In the genomic region with DNA sequence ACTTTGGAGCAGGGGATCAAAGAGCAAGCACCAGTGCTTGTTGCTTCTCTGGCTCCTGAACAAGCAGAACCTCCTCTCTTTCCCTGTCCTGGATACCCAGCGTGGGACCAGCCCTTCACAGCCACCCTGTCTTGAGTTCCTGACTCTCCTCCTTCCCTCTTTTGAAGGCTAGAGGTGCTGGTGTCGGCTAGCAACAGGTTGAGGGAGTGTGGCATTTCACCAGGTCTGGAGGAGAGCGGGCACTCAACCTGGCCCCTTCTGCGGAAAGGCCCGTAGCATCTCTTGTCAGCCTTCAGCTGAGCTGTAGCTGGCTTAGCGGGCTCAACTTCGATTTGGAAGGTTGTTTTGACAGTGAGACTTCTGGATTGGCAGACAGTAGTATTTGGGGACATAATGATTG, we compare ENCODE assay signal across 1 cellular context.
TF ChIP-seq lines count a peak whose summit lies in the region.

No MANE protein-coding gene starts in this region.

TF ChIP-seq in HepG2, 621 proteins besides CTCF, POLR2A, EP300 and RAD21:
- TF ChIP-seq STAT5B (CRISPR knock-in tag; IDR thresholded peaks at IDR 0.05) (no peak), REXO4 (CRISPR knock-in tag; IDR thresholded peaks at IDR 0.05; ENCODE audit: borderline replicate concordance) (no peak), MZF1 (CRISPR knock-in tag; IDR thresholded peaks at IDR 0.05; ENCODE audit: borderline replicate concordance) (no peak), NCOA5 (CRISPR knock-in tag; IDR thresholded peaks at IDR 0.05) (no peak), ARID2 (CRISPR knock-in tag; IDR thresholded peaks at IDR 0.05; ENCODE audit: borderline replicate concordance) (no peak)
- TF ChIP-seq, protein P1, sequence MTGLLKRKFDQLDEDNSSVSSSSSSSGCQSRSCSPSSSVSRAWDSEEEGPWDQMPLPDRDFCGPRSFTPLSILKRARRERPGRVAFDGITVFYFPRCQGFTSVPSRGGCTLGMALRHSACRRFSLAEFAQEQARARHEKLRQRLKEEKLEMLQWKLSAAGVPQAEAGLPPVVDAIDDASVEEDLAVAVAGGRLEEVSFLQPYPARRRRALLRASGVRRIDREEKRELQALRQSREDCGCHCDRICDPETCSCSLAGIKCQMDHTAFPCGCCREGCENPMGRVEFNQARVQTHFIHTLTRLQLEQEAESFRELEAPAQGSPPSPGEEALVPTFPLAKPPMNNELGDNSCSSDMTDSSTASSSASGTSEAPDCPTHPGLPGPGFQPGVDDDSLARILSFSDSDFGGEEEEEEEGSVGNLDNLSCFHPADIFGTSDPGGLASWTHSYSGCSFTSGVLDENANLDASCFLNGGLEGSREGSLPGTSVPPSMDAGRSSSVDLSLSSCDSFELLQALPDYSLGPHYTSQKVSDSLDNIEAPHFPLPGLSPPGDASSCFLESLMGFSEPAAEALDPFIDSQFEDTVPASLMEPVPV (CRISPR knock-in tag; IDR thresholded peaks at IDR 0.05): no peak
- TF ChIP-seq, protein P2, sequence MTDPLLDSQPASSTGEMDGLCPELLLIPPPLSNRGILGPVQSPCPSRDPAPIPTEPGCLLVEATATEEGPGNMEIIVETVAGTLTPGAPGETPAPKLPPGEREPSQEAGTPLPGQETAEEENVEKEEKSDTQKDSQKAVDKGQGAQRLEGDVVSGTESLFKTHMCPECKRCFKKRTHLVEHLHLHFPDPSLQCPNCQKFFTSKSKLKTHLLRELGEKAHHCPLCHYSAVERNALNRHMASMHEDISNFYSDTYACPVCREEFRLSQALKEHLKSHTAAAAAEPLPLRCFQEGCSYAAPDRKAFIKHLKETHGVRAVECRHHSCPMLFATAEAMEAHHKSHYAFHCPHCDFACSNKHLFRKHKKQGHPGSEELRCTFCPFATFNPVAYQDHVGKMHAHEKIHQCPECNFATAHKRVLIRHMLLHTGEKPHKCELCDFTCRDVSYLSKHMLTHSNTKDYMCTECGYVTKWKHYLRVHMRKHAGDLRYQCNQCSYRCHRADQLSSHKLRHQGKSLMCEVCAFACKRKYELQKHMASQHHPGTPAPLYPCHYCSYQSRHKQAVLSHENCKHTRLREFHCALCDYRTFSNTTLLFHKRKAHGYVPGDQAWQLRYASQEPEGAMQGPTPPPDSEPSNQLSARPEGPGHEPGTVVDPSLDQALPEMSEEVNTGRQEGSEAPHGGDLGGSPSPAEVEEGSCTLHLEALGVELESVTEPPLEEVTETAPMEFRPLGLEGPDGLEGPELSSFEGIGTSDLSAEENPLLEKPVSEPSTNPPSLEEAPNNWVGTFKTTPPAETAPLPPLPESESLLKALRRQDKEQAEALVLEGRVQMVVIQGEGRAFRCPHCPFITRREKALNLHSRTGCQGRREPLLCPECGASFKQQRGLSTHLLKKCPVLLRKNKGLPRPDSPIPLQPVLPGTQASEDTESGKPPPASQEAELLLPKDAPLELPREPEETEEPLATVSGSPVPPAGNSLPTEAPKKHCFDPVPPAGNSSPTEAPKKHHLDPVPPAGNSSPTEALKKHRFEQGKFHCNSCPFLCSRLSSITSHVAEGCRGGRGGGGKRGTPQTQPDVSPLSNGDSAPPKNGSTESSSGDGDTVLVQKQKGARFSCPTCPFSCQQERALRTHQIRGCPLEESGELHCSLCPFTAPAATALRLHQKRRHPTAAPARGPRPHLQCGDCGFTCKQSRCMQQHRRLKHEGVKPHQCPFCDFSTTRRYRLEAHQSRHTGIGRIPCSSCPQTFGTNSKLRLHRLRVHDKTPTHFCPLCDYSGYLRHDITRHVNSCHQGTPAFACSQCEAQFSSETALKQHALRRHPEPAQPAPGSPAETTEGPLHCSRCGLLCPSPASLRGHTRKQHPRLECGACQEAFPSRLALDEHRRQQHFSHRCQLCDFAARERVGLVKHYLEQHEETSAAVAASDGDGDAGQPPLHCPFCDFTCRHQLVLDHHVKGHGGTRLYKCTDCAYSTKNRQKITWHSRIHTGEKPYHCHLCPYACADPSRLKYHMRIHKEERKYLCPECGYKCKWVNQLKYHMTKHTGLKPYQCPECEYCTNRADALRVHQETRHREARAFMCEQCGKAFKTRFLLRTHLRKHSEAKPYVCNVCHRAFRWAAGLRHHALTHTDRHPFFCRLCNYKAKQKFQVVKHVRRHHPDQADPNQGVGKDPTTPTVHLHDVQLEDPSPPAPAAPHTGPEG (CRISPR knock-in tag; IDR thresholded peaks at IDR 0.05): no peak
- TF ChIP-seq, protein P3, sequence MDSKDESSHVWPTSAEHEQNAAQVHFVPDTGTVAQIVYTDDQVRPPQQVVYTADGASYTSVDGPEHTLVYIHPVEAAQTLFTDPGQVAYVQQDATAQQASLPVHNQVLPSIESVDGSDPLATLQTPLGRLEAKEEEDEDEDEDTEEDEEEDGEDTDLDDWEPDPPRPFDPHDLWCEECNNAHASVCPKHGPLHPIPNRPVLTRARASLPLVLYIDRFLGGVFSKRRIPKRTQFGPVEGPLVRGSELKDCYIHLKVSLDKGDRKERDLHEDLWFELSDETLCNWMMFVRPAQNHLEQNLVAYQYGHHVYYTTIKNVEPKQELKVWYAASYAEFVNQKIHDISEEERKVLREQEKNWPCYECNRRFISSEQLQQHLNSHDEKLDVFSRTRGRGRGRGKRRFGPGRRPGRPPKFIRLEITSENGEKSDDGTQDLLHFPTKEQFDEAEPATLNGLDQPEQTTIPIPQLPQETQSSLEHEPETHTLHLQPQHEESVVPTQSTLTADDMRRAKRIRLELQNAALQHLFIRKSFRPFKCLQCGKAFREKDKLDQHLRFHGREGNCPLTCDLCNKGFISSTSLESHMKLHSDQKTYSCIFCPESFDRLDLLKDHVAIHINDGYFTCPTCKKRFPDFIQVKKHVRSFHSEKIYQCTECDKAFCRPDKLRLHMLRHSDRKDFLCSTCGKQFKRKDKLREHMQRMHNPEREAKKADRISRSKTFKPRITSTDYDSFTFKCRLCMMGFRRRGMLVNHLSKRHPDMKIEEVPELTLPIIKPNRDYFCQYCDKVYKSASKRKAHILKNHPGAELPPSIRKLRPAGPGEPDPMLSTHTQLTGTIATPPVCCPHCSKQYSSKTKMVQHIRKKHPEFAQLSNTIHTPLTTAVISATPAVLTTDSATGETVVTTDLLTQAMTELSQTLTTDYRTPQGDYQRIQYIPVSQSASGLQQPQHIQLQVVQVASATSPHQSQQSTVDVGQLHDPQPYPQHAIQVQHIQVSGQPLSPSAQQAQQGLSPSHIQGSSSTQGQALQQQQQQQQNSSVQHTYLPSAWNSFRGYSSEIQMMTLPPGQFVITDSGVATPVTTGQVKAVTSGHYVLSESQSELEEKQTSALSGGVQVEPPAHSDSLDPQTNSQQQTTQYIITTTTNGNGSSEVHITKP (CRISPR knock-in tag; IDR thresholded peaks at IDR 0.05; ENCODE audit: low read depth): no peak
